Comparison of ENCODE assay signal across 1 cellular context in genomic region chr22:35630891-35631290, GRCh38.
TF ChIP-seq lines count a peak whose summit lies in the region.

No MANE protein-coding gene starts in this region.

TF ChIP-seq in IMR-90, 13 proteins besides CTCF, POLR2A, EP300 and RAD21:
- TF ChIP-seq CHD1 (IDR thresholded peaks at IDR 0.05; ENCODE audit: low read depth, low read length) (no peak), MXI1 (IDR thresholded peaks at IDR 0.05; ENCODE audit: borderline replicate concordance, low read depth, low read length) (no peak), SMC3 (IDR thresholded peaks at IDR 0.05; ENCODE audit: low read depth, low read length) (no peak), NFE2L2 (IDR thresholded peaks at IDR 0.05; ENCODE audit: low read depth, low read length) (no peak), MAZ (IDR thresholded peaks at IDR 0.05; ENCODE audit: borderline replicate concordance, low read depth, low read length) (no peak), USF2 (IDR thresholded peaks at IDR 0.05; ENCODE audit: low read depth, low read length) (no peak), MAFK (IDR thresholded peaks at IDR 0.05; ENCODE audit: low read depth, low read length) (no peak), CEBPB (IDR thresholded peaks at IDR 0.05; ENCODE audit: low read depth, low read length) (no peak), RFX5 (IDR thresholded peaks at IDR 0.05; ENCODE audit: low read depth, low read length) (no peak), RCOR1 (IDR thresholded peaks at IDR 0.05; ENCODE audit: insufficient replicate concordance, low read length) (no peak)
